Comparison of ENCODE assay signal across 8 cellular contexts in the genomic region with DNA sequence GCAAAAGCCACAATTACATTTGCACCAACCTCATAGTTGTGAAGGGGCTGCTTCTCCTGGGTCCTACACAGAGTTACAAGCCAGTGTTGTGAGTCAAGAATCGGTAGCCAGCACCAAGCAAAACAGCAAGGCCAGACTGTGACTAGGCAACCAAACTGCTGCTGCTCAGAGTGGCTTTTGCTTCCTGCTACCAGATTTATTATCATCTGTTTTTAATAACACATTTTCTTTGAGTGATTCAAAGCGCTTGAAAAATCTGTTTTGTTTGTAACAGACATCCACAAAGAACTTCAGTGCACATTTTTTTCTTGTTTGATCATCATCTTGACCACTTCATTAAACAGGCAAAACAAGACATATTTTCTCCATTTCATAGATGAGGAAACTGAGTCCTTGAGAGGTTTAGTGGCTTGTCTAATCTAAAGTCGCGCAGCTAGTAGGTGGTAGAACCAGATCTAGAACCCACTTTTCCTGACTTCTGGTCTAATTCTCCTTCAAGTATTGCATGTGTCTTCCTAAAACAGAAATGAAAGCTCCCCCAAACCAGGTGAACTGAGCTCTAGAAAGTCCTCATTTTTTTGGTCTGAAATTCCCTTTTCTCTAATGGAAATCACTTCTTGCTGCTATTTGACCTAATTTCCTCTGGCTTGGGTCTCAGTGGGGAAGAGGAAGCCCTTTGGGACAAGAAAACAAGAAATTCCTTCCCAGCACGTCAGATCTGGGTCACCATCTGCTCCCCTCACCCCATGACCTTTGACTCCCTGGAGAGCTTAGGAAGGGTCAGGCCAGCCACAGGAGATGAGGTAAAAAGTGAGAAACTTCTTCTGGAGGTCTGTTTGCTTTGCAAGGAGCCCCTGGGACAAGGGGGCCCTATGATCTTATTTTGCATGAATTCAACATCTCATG. TPM values are rescaled to one million over a fixed set of nuclear protein-coding genes. Genes with fewer than 3 reads are reported as not detected.
DNase-seq lines count a peak whose midpoint lies in the region; ATAC-seq and TF ChIP-seq lines count a peak whose summit lies in the region.

No MANE protein-coding gene starts in this region.

- TF ChIP-seq POLR2A in adrenal gland (IDR thresholded peaks at IDR 0.05) (no peak), sigmoid colon (IDR thresholded peaks at IDR 0.05) (no peak)

- DNase-seq in EL (peak; percentile 96), adrenal gland (peak in 6 of 7 donors; percentile 21 to 77 (median 42)), left cardiac atrium (no peak), sigmoid colon (peak; percentile 79), SJCRH30 (no peak), HK-2 (ENCODE audit: unreplicated experiment) (no peak)
- DNase-seq in stimulated activated CD4-positive, alpha-beta T cell treated with anti-CD3 and anti-CD28 coated beads, Interleukin-4, amount 100 ng/mL, for 1 hour: no peak

- TF ChIP-seq CTCF in adrenal gland (IDR thresholded peaks at IDR 0.05) (no peak), sigmoid colon (IDR thresholded peaks at IDR 0.05) (no peak)

- intact Hi-C loops in adrenal gland (cut with DNase I) (no loop called here), left cardiac atrium (cut with DNase I) (no loop called here), sigmoid colon (cut with DNase I) (no loop called here)

- H3K4me1 ChIP-seq in adrenal gland (replicated peaks in 1 of 2) (peaks cover 6 to 22% of the 10 kb centered on the region in 2 donors), sigmoid colon (peaks cover 0 to 19% (median 9%) of the 10 kb centered on the region in 4 donors), SJCRH30 (no peaks in the 10 kb centered on the region)

- no peaks in the 10 kb centered on the region for H3K36me3 ChIP-seq in adrenal gland (replicated peaks in 1 of 2)
- no peaks in the 10 kb centered on the region for H3K36me3 ChIP-seq in sigmoid colon
- H3K36me3 ChIP-seq in SJCRH30: no peaks in the 10 kb centered on the region

- H3K27me3 ChIP-seq in adrenal gland: no peaks in the 10 kb centered on the region
- H3K27me3 ChIP-seq in sigmoid colon: no peaks in the 10 kb centered on the region
- no peaks in the 10 kb centered on the region for H3K27me3 ChIP-seq in SJCRH30

- ATAC-seq in left cardiac atrium: peak; percentile 71 to 91
- no peak for ATAC-seq in HG03378 (IDR thresholded peaks at IDR 0.05; ENCODE audit: unreplicated experiment)

- H3K9me3 ChIP-seq in adrenal gland (replicated peaks in 1 of 3) (no peaks in the 10 kb centered on the region), sigmoid colon (no peaks in the 10 kb centered on the region), SJCRH30 (replicated peaks) (no peaks in the 10 kb centered on the region)

- WGBS in adrenal gland, 4 donors: 31 to 52% (median 35%) methylated on average over 5 of the region's 5 CpGs
- WGBS in sigmoid colon, 2 donors: 54 to 65% methylated on average over 5 of the region's 5 CpGs

- peak overlapping the region in 3 of 5 donors; percentile 26 to 76 (median 73) for H3K27ac ChIP-seq in adrenal gland
- H3K27ac ChIP-seq in sigmoid colon: peak overlapping the region in 3 of 4 donors; percentile 28 to 61 (median 44)
- no peak overlapping the region for H3K27ac ChIP-seq in SJCRH30

- H3K4me3 ChIP-seq in adrenal gland (no peak overlapping the region), sigmoid colon (no peak overlapping the region), SJCRH30 (no peak overlapping the region)

- no peak for TF ChIP-seq EP300 in sigmoid colon (IDR thresholded peaks at IDR 0.05)

RNA-seq across cellular contexts. Expression of gene CWC15, which starts 39.9 kb away (rescaled TPM):
- total RNA-seq in adrenal gland: 10 to 100 TPM; 21.6 to 93.4 (median 53.9) TPM
- 100 to 1,000 TPM in 2 of 3 donors, 10 to 100 TPM in 1; 80.7 to 218 (median 162) TPM for polyA plus RNA-seq in adrenal gland
- 10 to 100 TPM; 60.8 to 65.5 TPM for total RNA-seq in left cardiac atrium
- total RNA-seq in sigmoid colon: 10 to 100 TPM; 39.8 to 69.9 (median 47.3) TPM
- 10 to 100 TPM; 42.0 to 51.1 (median 48.3) TPM for polyA plus RNA-seq in sigmoid colon
- 39.8 and 41.8 TPM in 2 replicates for total RNA-seq in SJCRH30 (2014; rRNA removed; shearing (Covaris generic))

RNA-seq across cellular contexts. Expression of gene KDM4D, which starts 40.0 kb away (rescaled TPM):
- total RNA-seq in adrenal gland (1 to 10 TPM in 5 of 8 donors, under 1 TPM in 3; 0.84 to 2.4 (median 1.2) TPM), left cardiac atrium (under 1 TPM; 0.80 to 0.89 TPM), sigmoid colon (under 1 TPM in 3 of 4 donors, not detected in 1; 0.33 to 0.55 (median 0.36) TPM)
- polyA plus RNA-seq in adrenal gland (1 to 10 TPM in 1 of 3 donors, under 1 TPM in 2; 0.40 to 2.0 (median 0.47) TPM), sigmoid colon (under 1 TPM in 2 of 3 donors, not detected in 1; 0.55 to 0.60 TPM)
- total RNA-seq in SJCRH30 (2014; rRNA removed; shearing (Covaris generic)): 1.9 TPM in 2 replicates

Comparison
In these comparisons a context has a peak if more than half of its experiments do, and no peak if none do; other contexts are left out.
1. DNase-seq: peak in EL (single experiment), adrenal gland (6 of 7) and sigmoid colon (single experiment); none in left cardiac atrium (single experiment), SJCRH30 (0 of 2), HK-2 (single experiment) and stimulated activated CD4-positive, alpha-beta T cell treated with anti-CD3 and anti-CD28 coated beads, Interleukin-4, amount 100 ng/mL, for 1 hour (single experiment).